1 cellular context compared by ENCODE assay signal in genomic region chr11:67630230-67630942, GRCh38.
TF ChIP-seq lines count a peak whose summit lies in the region.

No MANE protein-coding gene starts in this region.

TF ChIP-seq in GM12878, 131 proteins besides CTCF, POLR2A, EP300 and RAD21 (continued from another document):
- TF ChIP-seq RBBP5 (conservative IDR thresholded peaks at IDR 0.05) (no peak), TCF3 (IDR thresholded peaks at IDR 0.05; ENCODE audit: borderline replicate concordance, insufficient read depth, low read depth, low read length) (0 out of 2 replicates have a peak, but pooled peaks have one; percentile 19), GATAD2B (conservative IDR thresholded peaks at IDR 0.05; ENCODE audit: low read depth) (peak; percentile 87), YY1 (IDR thresholded peaks at IDR 0.05; ENCODE audit: low read depth, low read length) (peak; percentile 55; the same call in 1 of the 2 replicates), ASH2L (IDR thresholded peaks at IDR 0.05; ENCODE audit: borderline replicate concordance, low read depth) (no peak), STAT1 (conservative IDR thresholded peaks at IDR 0.05) (no peak), POU2F2 (IDR thresholded peaks at IDR 0.05; ENCODE audit: borderline replicate concordance, low read depth, low read length) (0 out of 3 replicates have a peak, but pooled peaks have one; percentile 15), RELB (IDR thresholded peaks at IDR 0.05; ENCODE audit: low read depth) (no peak), ATF2 (IDR thresholded peaks at IDR 0.05; ENCODE audit: low read length) (no peak), BACH1 (IDR thresholded peaks at IDR 0.05; ENCODE audit: borderline replicate concordance) (peak; percentile 74; the same call in 1 of the 2 replicates), MYB (IDR thresholded peaks at IDR 0.05; ENCODE audit: borderline replicate concordance, low read depth, low read length) (no peak), ZNF207 (IDR thresholded peaks at IDR 0.05; ENCODE audit: borderline replicate concordance) (peak; percentile 38; the same call in 1 of the 2 replicates), PAX8 (IDR thresholded peaks at IDR 0.05) (no peak), USF2 (IDR thresholded peaks at IDR 0.05; ENCODE audit: borderline replicate concordance, low read depth, low read length) (no peak), SUPT20H (IDR thresholded peaks at IDR 0.05; ENCODE audit: borderline replicate concordance, control insufficient read depth, low read depth, low read length) (no peak), CHD4 (IDR thresholded peaks at IDR 0.05) (no peak), BHLHE40 (IDR thresholded peaks at IDR 0.05; ENCODE audit: borderline replicate concordance in 1 of 2, low read depth in 2 of 2, low read length in 1 of 2) (peak in 1 of 2 experiments; percentile 35; a peak in 1 of 4 replicates), SMAD1 (IDR thresholded peaks at IDR 0.05; ENCODE audit: low read depth, partially characterized antibody) (no peak)
